ENCODE assay signal across 9 cellular contexts in the genomic region with DNA sequence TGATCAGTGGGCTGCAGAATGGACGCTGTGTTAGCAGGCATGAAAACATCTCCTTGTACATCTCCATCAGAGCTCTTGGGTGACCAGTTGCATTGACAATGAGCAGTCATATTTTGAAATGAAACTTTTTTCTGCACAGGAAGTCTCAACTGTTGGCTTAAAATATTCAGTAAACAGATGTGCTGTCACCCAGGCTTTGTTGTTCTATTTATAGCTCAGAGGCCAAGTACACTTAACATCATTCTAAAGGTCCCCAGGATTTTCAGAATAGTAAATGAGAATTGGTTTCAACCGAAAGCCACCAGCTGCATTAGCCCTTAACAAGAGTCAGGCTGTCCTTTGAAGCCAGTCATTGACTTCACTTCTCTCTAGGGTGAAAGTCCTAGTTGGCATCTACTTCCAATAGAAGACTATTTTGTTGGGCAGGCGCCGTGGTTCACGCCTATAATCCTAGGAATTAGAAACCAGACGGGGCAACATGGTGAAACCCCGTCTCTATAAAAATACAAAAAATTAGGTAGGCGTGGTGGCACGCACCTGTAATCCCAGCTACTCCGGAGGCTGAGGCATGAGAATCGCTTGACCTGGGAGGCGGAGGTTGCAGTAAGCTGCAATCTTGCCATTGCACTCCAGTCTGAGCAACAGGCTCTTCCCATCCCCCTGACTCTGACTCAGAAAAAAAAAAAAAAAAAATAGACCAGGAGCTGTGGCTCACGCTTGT. TPM values are rescaled to one million over a fixed set of nuclear protein-coding genes. Genes with fewer than 3 reads are reported as not detected.
DNase-seq lines count a peak whose midpoint lies in the region; ATAC-seq, FAIRE-seq and TF ChIP-seq lines count a peak whose summit lies in the region.
"Had no signal": no experiment of that assay in that cellular context is flagged by ENCODE, and none has a peak within 500 bp of the region (broad histone marks: within the 10 kb centered on the region; RNA-seq: fewer than 3 reads in every experiment).

No MANE protein-coding gene starts in this region.

- H3K36me3 Mint-ChIP-seq in CD4-positive, CD25-positive, alpha-beta regulatory T cell: no peaks in the 10 kb centered on the region
- peaks cover 3% of the 10 kb centered on the region for H3K36me3 Mint-ChIP-seq in T-helper 17 cell (ENCODE audit: low read depth)

- intact Hi-C loops in pancreas (cut with DNase I): no loop called here

- 66 to 70% methylated on average over 13 of the region's 13 CpGs for WGBS in pancreas, 2 donors

- H3K4me3 Mint-ChIP-seq in CD4-positive, CD25-positive, alpha-beta regulatory T cell: peak overlapping the region; percentile 40 to 74 (median 70)
- peak overlapping the region; percentile 15 for H3K4me3 Mint-ChIP-seq in T-helper 17 cell

- peak overlapping the region; percentile 53 for H3K4me3 ChIP-seq in CD4-positive, CD25-positive, alpha-beta regulatory T cell (ENCODE audit: low read depth, low read length)
- H3K4me3 ChIP-seq in pancreas: no peak overlapping the region

- TF ChIP-seq CTCF in pancreas (IDR thresholded peaks at IDR 0.05): no peak

- H3K27ac Mint-ChIP-seq in CD4-positive, CD25-positive, alpha-beta regulatory T cell: peak overlapping the region; percentile 77 to 93 (median 89)
- H3K27ac Mint-ChIP-seq in T-helper 17 cell: no peak overlapping the region

- in situ Hi-C loops in ACHN (cut with HindIII; ENCODE audit: low pct_ligation_motif_present, low pct_unique_long_range_greater_than_20kb, low sequenced_read_pairs): no loop called here

- peak in 2 of 3 donors; percentile 68 to 87 for DNase-seq in CD4-positive, CD25-positive, alpha-beta regulatory T cell
- DNase-seq in T-helper 17 cell (no peak), pancreas (no peak), NCI-H187 treated with DMSO at 0.1 percent for 48 hours (lab: John Stamatoyannopoulos, UW) (no peak), ACHN (no peak)

- H3K36me3 ChIP-seq in CD4-positive, CD25-positive, alpha-beta regulatory T cell (ENCODE audit: control insufficient read depth, insufficient read depth, low read length): no peaks in the 10 kb centered on the region
- H3K36me3 ChIP-seq in pancreas: no peaks in the 10 kb centered on the region

- H3K27ac ChIP-seq in CD4-positive, CD25-positive, alpha-beta regulatory T cell (ENCODE audit: insufficient read depth, low read length, poor library complexity, severe bottlenecking): peak overlapping the region; percentile 86
- no peak overlapping the region for H3K27ac ChIP-seq in pancreas
- H3K27ac ChIP-seq: RWPE1 had no signal

- peaks cover 0 to 3% (median 0%) of the 10 kb centered on the region in 7 donors for H3K9me3 Mint-ChIP-seq in CD4-positive, CD25-positive, alpha-beta regulatory T cell

- peak; percentile 50 to 54 for ATAC-seq in CD4-positive, CD25-positive, alpha-beta regulatory T cell (ENCODE audit: low read depth in 2 of 2)
- ATAC-seq in GM18909 (IDR thresholded peaks at IDR 0.05; ENCODE audit: poor library complexity, unreplicated experiment): peak; percentile 55
- ATAC-seq in HG03066 (IDR thresholded peaks at IDR 0.05; ENCODE audit: low read depth, unreplicated experiment): peak; percentile 61
- ATAC-seq in T-helper 17 cell: no peak
- no peak for ATAC-seq in esophagus mucosa
- no peak for ATAC-seq in pancreas

- no peak for FAIRE-seq in pancreas (lab: Jason Lieb, UNC)

- peaks cover 59% of the 10 kb centered on the region for H3K4me1 ChIP-seq in CD4-positive, CD25-positive, alpha-beta regulatory T cell (ENCODE audit: control insufficient read depth, insufficient read depth, low read length, poor library complexity, severe bottlenecking)
- H3K4me1 ChIP-seq in pancreas: peaks cover 0 to 5% (median 4%) of the 10 kb centered on the region in 3 donors

- peaks cover 10 to 73% (median 43%) of the 10 kb centered on the region in 4 donors for H3K4me1 Mint-ChIP-seq in CD4-positive, CD25-positive, alpha-beta regulatory T cell
- H3K4me1 Mint-ChIP-seq in T-helper 17 cell: peaks cover 25% of the 10 kb centered on the region

- peaks cover 8% of the 10 kb centered on the region for H3K27me3 Mint-ChIP-seq in CD4-positive, CD25-positive, alpha-beta regulatory T cell
- H3K27me3 Mint-ChIP-seq in T-helper 17 cell: no peaks in the 10 kb centered on the region

- no peaks in the 10 kb centered on the region for H3K27me3 ChIP-seq in CD4-positive, CD25-positive, alpha-beta regulatory T cell (ENCODE audit: control insufficient read depth, insufficient read depth, low read length)
- H3K27me3 ChIP-seq in pancreas: no peaks in the 10 kb centered on the region

- no peaks in the 10 kb centered on the region for H3K9me3 ChIP-seq in CD4-positive, CD25-positive, alpha-beta regulatory T cell (ENCODE audit: control insufficient read depth in 2 of 2, low read length in 2 of 2)
- no peaks in the 10 kb centered on the region for H3K9me3 ChIP-seq in T-helper 17 cell (ENCODE audit: control insufficient read depth, low read length, poor library complexity, severe bottlenecking)
- no peaks in the 10 kb centered on the region for H3K9me3 ChIP-seq in pancreas

RNA-seq across cellular contexts. Expression of a gene that starts 7.9 kb away (rescaled TPM):
- total RNA-seq in CD4-positive, CD25-positive, alpha-beta regulatory T cell: 16.6 TPM
- polyA plus RNA-seq in CD4-positive, CD25-positive, alpha-beta regulatory T cell: 1 to 10 TPM in 3 of 4 donors, under 1 TPM in 1; 0.86 to 4.2 (median 3.5) TPM
- total RNA-seq in T-helper 17 cell: 1 to 10 TPM; 5.7 to 9.5 TPM
- total RNA-seq in esophagus mucosa: 0.92 TPM
- 10 to 100 TPM in 4 of 6 donors, 1 to 10 TPM in 2; 6.6 to 12.6 (median 11.2) TPM for total RNA-seq in pancreas
- 1 to 10 TPM; 5.0 to 8.5 TPM for polyA plus RNA-seq in pancreas

RNA-seq across cellular contexts. Expression of a gene that starts 9.1 kb away (rescaled TPM):
- 229 TPM for total RNA-seq in CD4-positive, CD25-positive, alpha-beta regulatory T cell
- polyA plus RNA-seq in CD4-positive, CD25-positive, alpha-beta regulatory T cell: 10 to 100 TPM; 53.4 to 69.9 (median 61.0) TPM
- total RNA-seq in T-helper 17 cell: 100 to 1,000 TPM; 198 to 207 TPM
- total RNA-seq in esophagus mucosa: 86.5 TPM
- 10 to 100 TPM; 41.3 to 61.0 (median 48.5) TPM for total RNA-seq in pancreas
- 100 to 1,000 TPM; 226 to 266 TPM for polyA plus RNA-seq in pancreas

RNA-seq across cellular contexts. Expression of a gene that starts 32.0 kb away (rescaled TPM):
- 304 TPM for total RNA-seq in CD4-positive, CD25-positive, alpha-beta regulatory T cell
- polyA plus RNA-seq in CD4-positive, CD25-positive, alpha-beta regulatory T cell: 10 to 100 TPM; 50.3 to 58.3 (median 53.9) TPM
- total RNA-seq in T-helper 17 cell (100 to 1,000 TPM; 241 to 267 TPM), esophagus mucosa (51.1 TPM), pancreas (10 to 100 TPM; 42.5 to 90.3 (median 53.3) TPM)
- 100 to 1,000 TPM; 203 to 302 TPM for polyA plus RNA-seq in pancreas

Comparison
In these comparisons a context has a peak if more than half of its experiments do, and no peak if none do; other contexts are left out.
1. ATAC-seq: peak in CD4-positive, CD25-positive, alpha-beta regulatory T cell (2 of 2), GM18909 (single experiment) and HG03066 (single experiment); none in T-helper 17 cell (single experiment), esophagus mucosa (single experiment) and pancreas (0 of 4).
2. DNase-seq: peak in CD4-positive, CD25-positive, alpha-beta regulatory T cell (2 of 3); none in T-helper 17 cell (0 of 3), pancreas (0 of 6), NCI-H187 treated with DMSO at 0.1 percent for 48 hours (single experiment) and ACHN (single experiment).